In the genomic region with DNA sequence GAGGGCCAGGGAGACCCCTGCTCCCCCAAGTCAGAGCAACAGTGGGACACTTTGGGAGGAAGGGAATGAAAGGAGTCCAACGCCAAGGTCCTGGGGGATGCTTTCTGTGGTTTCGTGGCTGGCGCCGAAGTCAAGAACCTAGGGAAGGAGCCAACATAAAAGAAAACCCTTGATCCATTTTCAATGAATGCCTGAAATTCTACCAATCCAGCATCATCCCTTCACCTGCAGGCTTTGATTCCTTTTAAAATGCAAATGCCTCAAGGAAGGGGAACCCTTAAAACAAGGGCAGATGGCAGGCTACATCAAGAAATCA, we compare ENCODE assay signal across 9 cellular contexts.
DNase-seq lines count a peak whose midpoint lies in the region; ATAC-seq and TF ChIP-seq lines count a peak whose summit lies in the region.
"Had no signal": no experiment of that assay in that cellular context is flagged by ENCODE, and none has a peak within 500 bp of the region (broad histone marks: within the 10 kb centered on the region; RNA-seq: fewer than 3 reads in every experiment).

No MANE protein-coding gene starts in this region.

- POLR2A ChIA-PET in activated naive CD8-positive, alpha-beta T cell treated with anti-CD3 and anti-CD28 coated beads, Interleukin-2, amount 10 ng/mL, durations not matched to agents 7 days and 5 days (lab: Charles Lee): no interaction called here

- H3K23ac ChIP-seq in mesendoderm (ENCODE audit: low read length): no peak overlapping the region

- ATAC-seq in activated naive CD8-positive, alpha-beta T cell treated with anti-CD3 and anti-CD28 coated beads, Interleukin-2, amount 10 ng/mL, durations not matched to agents 7 days and 5 days (ENCODE audit: low read depth): no peak
- no peak for ATAC-seq in HG02678 (IDR thresholded peaks at IDR 0.05; ENCODE audit: unreplicated experiment)
- ATAC-seq in GM21367 (IDR thresholded peaks at IDR 0.05; ENCODE audit: unreplicated experiment): no peak

- H4K8ac ChIP-seq in mesendoderm (ENCODE audit: low read depth, low read length): no peak overlapping the region

- H3K4me1 Mint-ChIP-seq in activated naive CD8-positive, alpha-beta T cell treated with anti-CD3 and anti-CD28 coated beads, Interleukin-2, amount 10 ng/mL, durations not matched to agents 7 days and 5 days: no peaks in the 10 kb centered on the region
- no peaks in the 10 kb centered on the region for H3K4me1 Mint-ChIP-seq in activated naive CD8-positive, alpha-beta T cell treated with anti-CD3 and anti-CD28 coated beads for 36 hours

- H3K9me3 Mint-ChIP-seq in activated naive CD8-positive, alpha-beta T cell treated with anti-CD3 and anti-CD28 coated beads, Interleukin-2, amount 10 ng/mL, durations not matched to agents 7 days and 5 days: no peaks in the 10 kb centered on the region
- H3K9me3 Mint-ChIP-seq in activated naive CD8-positive, alpha-beta T cell treated with anti-CD3 and anti-CD28 coated beads for 36 hours: no peaks in the 10 kb centered on the region

- H3K9me3 ChIP-seq in ascending aorta (no peaks in the 10 kb centered on the region), tibial nerve (no peaks in the 10 kb centered on the region)

- peak overlapping the region; percentile 48 for H3K4me3 Mint-ChIP-seq in activated naive CD8-positive, alpha-beta T cell treated with anti-CD3 and anti-CD28 coated beads, Interleukin-2, amount 10 ng/mL, durations not matched to agents 7 days and 5 days
- H3K4me3 Mint-ChIP-seq in activated naive CD8-positive, alpha-beta T cell treated with anti-CD3 and anti-CD28 coated beads for 36 hours: no peak overlapping the region

- H3K36me3 Mint-ChIP-seq in activated naive CD8-positive, alpha-beta T cell treated with anti-CD3 and anti-CD28 coated beads, Interleukin-2, amount 10 ng/mL, durations not matched to agents 7 days and 5 days: no peaks in the 10 kb centered on the region
- H3K36me3 Mint-ChIP-seq in activated naive CD8-positive, alpha-beta T cell treated with anti-CD3 and anti-CD28 coated beads for 36 hours: no peaks in the 10 kb centered on the region
- H3K36me3 Mint-ChIP-seq: brain had no signal

- H3K4me3 ChIP-seq in ascending aorta: peak overlapping the region; percentile 71 to 75
- H3K4me3 ChIP-seq in mesendoderm (ENCODE audit: low read length): no peak overlapping the region
- H3K4me3 ChIP-seq in tibial nerve: peak overlapping the region in 3 of 4 donors; percentile 62 to 75 (median 69)

- H3K27ac Mint-ChIP-seq in activated naive CD8-positive, alpha-beta T cell treated with anti-CD3 and anti-CD28 coated beads, Interleukin-2, amount 10 ng/mL, durations not matched to agents 7 days and 5 days: no peak overlapping the region
- no peak overlapping the region for H3K27ac Mint-ChIP-seq in activated naive CD8-positive, alpha-beta T cell treated with anti-CD3 and anti-CD28 coated beads for 36 hours

- H3K4me2 ChIP-seq in mesendoderm (ENCODE audit: low read length): no peak overlapping the region

- no peak overlapping the region for H2AK5ac ChIP-seq in mesendoderm (ENCODE audit: low read length)

- no peak overlapping the region for H2BK15ac ChIP-seq in mesendoderm (replicated peaks; ENCODE audit: low read depth)

- H3K27ac ChIP-seq in ascending aorta (no peak overlapping the region), mesendoderm (ENCODE audit: low read depth, low read length) (no peak overlapping the region), tibial nerve (peak overlapping the region in 2 of 4 donors; percentile 77 to 91)

- intact Hi-C loops in ascending aorta (cut with DNase I): loop anchor here (1.0 to 10.0 kb wide), 5 partner anchors 219 to 535 kb away; a partner anchor contains a TSS

- H3K56ac ChIP-seq in mesendoderm (ENCODE audit: low read length): no peak overlapping the region

- WGBS in mesendoderm (ENCODE audit: extremely low coverage, insufficient coverage, low lambda C conversion rate): no CpG with 5 or more reads among the region's 4 CpGs
- WGBS in tibial nerve, 2 donors: 22 to 31% methylated on average over 4 of the region's 4 CpGs

- no peak overlapping the region for H3K18ac ChIP-seq in mesendoderm (ENCODE audit: low read length)

- H4K5ac ChIP-seq in mesendoderm (ENCODE audit: low read length): no peak overlapping the region

- no peak overlapping the region for H2BK120ac ChIP-seq in mesendoderm (ENCODE audit: low read depth, low read length)

- TF ChIP-seq POLR2A in tibial nerve (IDR thresholded peaks at IDR 0.05): no peak

- H2BK5ac ChIP-seq in mesendoderm (ENCODE audit: low read length): no peak overlapping the region

- no peaks in the 10 kb centered on the region for H3K79me1 ChIP-seq in mesendoderm (ENCODE audit: low read length)

- DNase-seq in activated naive CD8-positive, alpha-beta T cell treated with anti-CD3 and anti-CD28 coated beads, Interleukin-2, amount 10 ng/mL, durations not matched to agents 7 days and 5 days: no peak
- DNase-seq in activated naive CD8-positive, alpha-beta T cell treated with anti-CD3 and anti-CD28 coated beads for 36 hours: no peak
- DNase-seq in ascending aorta (ENCODE audit: low spot score in 2 of 2): no peak
- DNase-seq in mesendoderm: no peak
- DNase-seq in tibial nerve (ENCODE audit: low spot score in 2 of 2): no peak
- no peak for DNase-seq in NCI-H526 (lab: John Stamatoyannopoulos, UW)

- H3K27me3 Mint-ChIP-seq in activated naive CD8-positive, alpha-beta T cell treated with anti-CD3 and anti-CD28 coated beads, Interleukin-2, amount 10 ng/mL, durations not matched to agents 7 days and 5 days: peaks cover 13% of the 10 kb centered on the region
- H3K27me3 Mint-ChIP-seq in activated naive CD8-positive, alpha-beta T cell treated with anti-CD3 and anti-CD28 coated beads for 36 hours: peaks cover 12% of the 10 kb centered on the region
- H3K27me3 Mint-ChIP-seq: brain had no signal

- no peaks in the 10 kb centered on the region for H3K27me3 ChIP-seq in ascending aorta
- no peaks in the 10 kb centered on the region for H3K27me3 ChIP-seq in mesendoderm (ENCODE audit: insufficient read depth, low read length, poor library complexity)
- no peaks in the 10 kb centered on the region for H3K27me3 ChIP-seq in tibial nerve

- TF ChIP-seq CTCF in ascending aorta (IDR thresholded peaks at IDR 0.05) (no peak), tibial nerve (IDR thresholded peaks at IDR 0.05) (no peak)

- H3K4ac ChIP-seq in mesendoderm (ENCODE audit: low read depth, low read length): no peak overlapping the region

- TF ChIP-seq EP300 in tibial nerve (IDR thresholded peaks at IDR 0.05): no peak

- no peaks in the 10 kb centered on the region for H3K79me2 ChIP-seq in mesendoderm (ENCODE audit: control insufficient read depth, insufficient read depth, low read length)

- H3K9ac ChIP-seq in mesendoderm (ENCODE audit: low read length): peak overlapping the region; percentile 16

- H3K4me1 ChIP-seq in ascending aorta (peaks cover 0 to 4% of the 10 kb centered on the region in 2 donors), mesendoderm (ENCODE audit: control insufficient read depth, low read depth, low read length) (peaks cover 10% of the 10 kb centered on the region), tibial nerve (peaks cover 0 to 29% (median 4%) of the 10 kb centered on the region in 4 donors)

- H3K36me3 ChIP-seq in ascending aorta (no peaks in the 10 kb centered on the region), mesendoderm (ENCODE audit: control insufficient read depth, insufficient read depth, low read length) (no peaks in the 10 kb centered on the region), tibial nerve (no peaks in the 10 kb centered on the region)
